ENCODE assay signal across 22 cellular contexts in the genomic region with DNA sequence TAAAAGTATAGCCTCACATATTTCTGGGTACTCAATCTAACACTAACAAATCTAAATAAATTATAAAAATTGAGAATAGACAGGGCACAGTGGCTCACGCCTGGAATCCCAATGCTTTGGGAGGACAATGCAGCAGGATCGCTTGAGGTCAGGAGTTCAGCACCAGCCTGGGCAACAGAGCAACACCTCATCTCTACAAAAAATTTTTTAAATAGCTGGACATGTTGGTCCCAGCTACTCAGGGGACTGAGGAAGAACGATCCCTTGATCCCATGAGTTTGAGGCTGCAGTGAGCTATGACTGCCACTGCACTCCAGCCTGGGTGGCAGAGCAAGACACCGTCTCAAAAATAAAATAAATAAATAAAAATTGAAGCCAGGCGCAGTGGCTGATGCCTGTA.
A peak's percentile ranks its signal among the peaks of the same experiment; 100 is the strongest.
DNase-seq lines count a peak whose midpoint lies in the region; ATAC-seq and TF ChIP-seq lines count a peak whose summit lies in the region.
"Had no signal": no experiment of that assay in that cellular context is flagged by ENCODE, and none has a peak within 500 bp of the region (broad histone marks: within the 10 kb centered on the region; RNA-seq: fewer than 3 reads in every experiment).

No MANE protein-coding gene starts in this region.

- H3K4me1 ChIP-seq in BLaER1 (peaks cover 11% of the 10 kb centered on the region), endodermal cell (ENCODE audit: control insufficient read depth, insufficient read depth, low read length) (peaks cover 14% of the 10 kb centered on the region), mesendoderm (ENCODE audit: control insufficient read depth, low read depth, low read length) (peaks cover 5% of the 10 kb centered on the region), neural progenitor cell (no peaks in the 10 kb centered on the region)
- H3K4me1 ChIP-seq: A549 had no signal

- H4K8ac ChIP-seq in mesendoderm (ENCODE audit: low read depth, low read length): no peak overlapping the region

- H4K5ac ChIP-seq in mesendoderm (ENCODE audit: low read length): no peak overlapping the region

- H3K9ac ChIP-seq in BLaER1 (no peak overlapping the region), endodermal cell (ENCODE audit: extremely low read depth, low read length, poor library complexity, severe bottlenecking) (no peak overlapping the region), mesendoderm (ENCODE audit: low read length) (no peak overlapping the region), neural progenitor cell (no peak overlapping the region)

- TF ChIP-seq CTCF in endodermal cell (conservative IDR thresholded peaks at IDR 0.05) (no peak), neural progenitor cell (IDR thresholded peaks at IDR 0.05) (no peak)

- H3K27me3 ChIP-seq in BLaER1 (no peaks in the 10 kb centered on the region), endodermal cell (ENCODE audit: control insufficient read depth, insufficient read depth, low read length, poor library complexity, severe bottlenecking) (no peaks in the 10 kb centered on the region), mesendoderm (ENCODE audit: insufficient read depth, low read length, poor library complexity) (no peaks in the 10 kb centered on the region), neural progenitor cell (no peaks in the 10 kb centered on the region)

- DNase-seq in endodermal cell (peak; percentile 47), mesendoderm (peak; percentile 54), neural progenitor cell (ENCODE audit: low spot score) (peak; percentile 4), substantia nigra (lab: John Stamatoyannopoulos, UW) (no peak), DMS53 (lab: John Stamatoyannopoulos, UW) (no peak)
- DNase-seq in stimulated activated CD4-positive, alpha-beta T cell treated with anti-CD3 and anti-CD28 coated beads, Interleukin-12 subunit alpha, Interleukin-12 subunit beta, amount 100 ng/mL, for 4 hours: no peak
- DNase-seq: AML-193; C1 segment of cervical spinal cord; Calu3; CD4-positive, CD25-positive, alpha-beta regulatory T cell; CD8-positive, alpha-beta T cell; DMS79; DND-41; EL; GF-D8 had no signal

- H3K9me3 Mint-ChIP-seq in endodermal cell (no peaks in the 10 kb centered on the region), neural progenitor cell (no peaks in the 10 kb centered on the region)
- H3K9me3 Mint-ChIP-seq: CD14-positive monocyte; CD8-positive, alpha-beta T cell had no signal

- H3K9me3 ChIP-seq in BLaER1: no peaks in the 10 kb centered on the region
- H3K9me3 ChIP-seq in endodermal cell (ENCODE audit: control insufficient read depth, low read length): no peaks in the 10 kb centered on the region
- H3K9me3 ChIP-seq in neural progenitor cell (ENCODE audit: low read depth): no peaks in the 10 kb centered on the region
- H3K9me3 ChIP-seq: A549, Caco-2 had no signal

- H4K20me1 ChIP-seq in BLaER1 (no peaks in the 10 kb centered on the region), neural progenitor cell (ENCODE audit: low read depth) (no peaks in the 10 kb centered on the region)

- H3K23ac ChIP-seq in mesendoderm (ENCODE audit: low read length): no peak overlapping the region

- ATAC-seq in HG03439 (IDR thresholded peaks at IDR 0.05; ENCODE audit: unreplicated experiment): no peak
- ATAC-seq: A549; CD8-positive, alpha-beta T cell had no signal

- no peak overlapping the region for H3K27ac ChIP-seq in BLaER1
- H3K27ac ChIP-seq in endodermal cell (ENCODE audit: low read depth, low read length): no peak overlapping the region
- H3K27ac ChIP-seq in mesendoderm (ENCODE audit: low read depth, low read length): no peak overlapping the region
- H3K27ac ChIP-seq in neural progenitor cell: no peak overlapping the region
- H3K27ac ChIP-seq in substantia nigra (ENCODE audit: low read depth, low read length, poor library complexity, severe bottlenecking): no peak overlapping the region
- H3K27ac ChIP-seq: 22Rv1, A549 had no signal

- H2BK120ac ChIP-seq in mesendoderm (ENCODE audit: low read depth, low read length): peak overlapping the region; percentile 61

- H3K79me2 ChIP-seq in mesendoderm (ENCODE audit: control insufficient read depth, insufficient read depth, low read length): no peaks in the 10 kb centered on the region
- H3K79me2 ChIP-seq in neural progenitor cell (ENCODE audit: low read depth): no peaks in the 10 kb centered on the region

- no peaks in the 10 kb centered on the region for H3F3A ChIP-seq in neural progenitor cell (ENCODE audit: low read depth)

- H3K36me3 ChIP-seq in BLaER1 (peaks cover 20% of the 10 kb centered on the region), endodermal cell (ENCODE audit: control insufficient read depth, insufficient read depth, low read length) (peaks cover 25% of the 10 kb centered on the region), mesendoderm (ENCODE audit: control insufficient read depth, insufficient read depth, low read length) (no peaks in the 10 kb centered on the region), neural progenitor cell (no peaks in the 10 kb centered on the region)

- H3K36me3 Mint-ChIP-seq in endodermal cell (ENCODE audit: low read depth) (peaks cover 30% of the 10 kb centered on the region), neural progenitor cell (peaks cover 16% of the 10 kb centered on the region)

- no peak overlapping the region for H3K4me3 ChIP-seq in BLaER1
- H3K4me3 ChIP-seq in endodermal cell (ENCODE audit: low read length): no peak overlapping the region
- no peak overlapping the region for H3K4me3 ChIP-seq in mesendoderm (ENCODE audit: low read length)
- no peak overlapping the region for H3K4me3 ChIP-seq in neural progenitor cell
- H3K4me3 ChIP-seq: A549 had no signal

- H3K4me1 Mint-ChIP-seq in endodermal cell: peaks cover 13% of the 10 kb centered on the region
- H3K4me1 Mint-ChIP-seq in neural progenitor cell: no peaks in the 10 kb centered on the region

- no peak overlapping the region for H2AK5ac ChIP-seq in mesendoderm (ENCODE audit: low read length)

- H2BK5ac ChIP-seq in mesendoderm (ENCODE audit: low read length): peak overlapping the region; percentile 13

- no peak overlapping the region for H2AFZ ChIP-seq in neural progenitor cell (replicated peaks)

- no peaks in the 10 kb centered on the region for H3K27me3 Mint-ChIP-seq in endodermal cell (ENCODE audit: insufficient read depth)
- no peaks in the 10 kb centered on the region for H3K27me3 Mint-ChIP-seq in neural progenitor cell (ENCODE audit: insufficient read depth, low read depth)
- H3K27me3 Mint-ChIP-seq: B cell; CD4-positive, CD25-positive, alpha-beta regulatory T cell had no signal

- 80 to 91% methylated on average over 2 to 5 of the region's 5 CpGs for WGBS in endodermal cell (ENCODE audit: insufficient coverage in 1 of 2, insufficient read length in 1 of 2), 2 experiments
- no CpG with 5 or more reads among the region's 5 CpGs for WGBS in mesendoderm (ENCODE audit: extremely low coverage, insufficient coverage, low lambda C conversion rate)

- H3K4me3 Mint-ChIP-seq in endodermal cell (no peak overlapping the region), neural progenitor cell (no peak overlapping the region)
- H3K4me3 Mint-ChIP-seq: B cell; CD14-positive monocyte; CD4-positive, CD25-positive, alpha-beta regulatory T cell; CD8-positive, alpha-beta T cell had no signal

- H3K56ac ChIP-seq in mesendoderm (ENCODE audit: low read length): peak overlapping the region; percentile 43

- H3K27ac Mint-ChIP-seq in endodermal cell (no peak overlapping the region), neural progenitor cell (no peak overlapping the region)
- H3K27ac Mint-ChIP-seq: B cell; CD14-positive monocyte; CD4-positive, CD25-positive, alpha-beta regulatory T cell; CD8-positive, alpha-beta T cell had no signal

- peak overlapping the region; percentile 2 for H3K4ac ChIP-seq in mesendoderm (ENCODE audit: low read depth, low read length)

- no peak overlapping the region for H2BK15ac ChIP-seq in mesendoderm (replicated peaks; ENCODE audit: low read depth)

- H3K4me2 ChIP-seq in BLaER1 (peak overlapping the region; percentile 47), mesendoderm (ENCODE audit: low read length) (no peak overlapping the region), neural progenitor cell (no peak overlapping the region)
- H3K4me2 ChIP-seq: A549 had no signal

- peak overlapping the region; percentile 87 for H3K18ac ChIP-seq in mesendoderm (ENCODE audit: low read length)

- H3K79me1 ChIP-seq in mesendoderm (ENCODE audit: low read length): no peaks in the 10 kb centered on the region

Comparison
In these comparisons a context has a peak if more than half of its experiments do, and no peak if none do; other contexts are left out.
1. DNase-seq: peak in endodermal cell (single experiment), mesendoderm (single experiment) and neural progenitor cell (single experiment); none in stimulated activated CD4-positive, alpha-beta T cell treated with anti-CD3 and anti-CD28 coated beads, Interleukin-12 subunit alpha, Interleukin-12 subunit beta, amount 100 ng/mL, for 4 hours (single experiment), substantia nigra (0 of 49) and DMS53 (single experiment).